Comparison of ENCODE assay signal across 6 cellular contexts in genomic region chr5:133739381-133739780, GRCh38.
"Had no signal": no experiment of that assay in that cellular context is flagged by ENCODE, and none has a peak within 500 bp of the region (broad histone marks: within the 10 kb centered on the region; RNA-seq: fewer than 3 reads in every experiment).

No MANE protein-coding gene starts in this region.

- DNase-seq: IMR-90, KBM-7 had no signal

- H3K4me3 ChIP-seq: K562 had no signal

- H3K9me3 Mint-ChIP-seq: IgD-negative memory B cell had no signal

- ATAC-seq: HepG2, K562 had no signal

- H3K4me3 Mint-ChIP-seq: IgD-negative memory B cell had no signal

- H3K27ac Mint-ChIP-seq: IgD-negative memory B cell had no signal

- H3K27ac ChIP-seq: HL-60 had no signal
